In genomic region chr9:74958587-74958986, GRCh38 we compare ENCODE assay signal across 20 cellular contexts.
"Had no signal": no experiment of that assay in that cellular context is flagged by ENCODE, and none has a peak within 500 bp of the region (broad histone marks: within the 10 kb centered on the region; RNA-seq: fewer than 3 reads in every experiment).

No MANE protein-coding gene starts in this region.

- ATAC-seq: activated naive CD8-positive, alpha-beta T cell treated with anti-CD3 and anti-CD28 coated beads, Interleukin-2, amount 50 U/mL, for 24 hours; left ventricle myocardium superior; right cardiac atrium had no signal

- H3K36me3 Mint-ChIP-seq: type B pancreatic cell had no signal

- DNase-seq: activated CD4-positive, alpha-beta T cell treated with anti-CD3 and anti-CD28 coated beads, Interleukin-2, amount 10 ng/mL, durations not matched to agents 24 days and 14 days; activated CD4-positive, CD25-positive, alpha-beta regulatory T cell; activated naive CD4-positive, alpha-beta T cell treated with Interleukin-2 at 50 U/mL for 16 hours; activated naive CD8-positive, alpha-beta T cell treated with anti-CD3 and anti-CD28 coated beads, Interleukin-2, amount 50 U/mL, for 24 hours; aorta; cerebellar nuclear complex; effector memory CD4-positive, alpha-beta T cell; foreskin melanocyte; left ventricle myocardium superior; nephron progenitor cell; occipital lobe; right cardiac atrium; small intestine; stimulated activated CD4-positive, alpha-beta T cell treated with anti-CD3 and anti-CD28 coated beads, Interleukin-4, amount 100 ng/mL, for 4 hours; stimulated activated CD8-positive, alpha-beta memory T cell treated with anti-CD3 and anti-CD28 coated beads, Interleukin-4, amount 100 ng/mL, for 48 hours had no signal

- H3K4me3 ChIP-seq: prostate gland had no signal

- H3K4me3 Mint-ChIP-seq: activated CD4-positive, alpha-beta T cell treated with anti-CD3 and anti-CD28 coated beads, Interleukin-2, amount 10 ng/mL, durations not matched to agents 24 days and 14 days; activated naive CD8-positive, alpha-beta T cell treated with anti-CD3 and anti-CD28 coated beads, Interleukin-2, amount 50 U/mL, for 24 hours; dendritic cell treated with granulocyte-macrophage colony-stimulating factor and Interleukin-4, amounts not matched to agents 40 ng/mL and 50 ng/mL, for 4 days; memory B cell; nephron progenitor cell; stimulated activated naive CD8-positive, alpha-beta T cell treated with anti-CD3 and anti-CD28 coated beads, Interleukin-15, Interleukin-2, amounts not matched to agents 100 ng/mL and 50 ng/mL, for 24 hours; type B pancreatic cell had no signal

- H3K27me3 Mint-ChIP-seq: activated CD4-positive, alpha-beta T cell treated with anti-CD3 and anti-CD28 coated beads, Interleukin-2, amount 10 ng/mL, durations not matched to agents 24 days and 14 days; activated naive CD8-positive, alpha-beta T cell treated with anti-CD3 and anti-CD28 coated beads, Interleukin-2, amount 50 U/mL, for 24 hours; dendritic cell treated with granulocyte-macrophage colony-stimulating factor and Interleukin-4, amounts not matched to agents 40 ng/mL and 50 ng/mL, for 4 days; memory B cell; stimulated activated naive CD8-positive, alpha-beta T cell treated with anti-CD3 and anti-CD28 coated beads, Interleukin-15, Interleukin-2, amounts not matched to agents 100 ng/mL and 50 ng/mL, for 24 hours; type B pancreatic cell had no signal

- H3K27ac ChIP-seq: prostate gland had no signal

- H3K27ac Mint-ChIP-seq: activated CD4-positive, alpha-beta T cell treated with anti-CD3 and anti-CD28 coated beads, Interleukin-2, amount 10 ng/mL, durations not matched to agents 24 days and 14 days; activated naive CD8-positive, alpha-beta T cell treated with anti-CD3 and anti-CD28 coated beads, Interleukin-2, amount 50 U/mL, for 24 hours; dendritic cell treated with granulocyte-macrophage colony-stimulating factor and Interleukin-4, amounts not matched to agents 40 ng/mL and 50 ng/mL, for 4 days; memory B cell; nephron progenitor cell; stimulated activated naive CD8-positive, alpha-beta T cell treated with anti-CD3 and anti-CD28 coated beads, Interleukin-15, Interleukin-2, amounts not matched to agents 100 ng/mL and 50 ng/mL, for 24 hours; type B pancreatic cell had no signal
